In the genomic region with DNA sequence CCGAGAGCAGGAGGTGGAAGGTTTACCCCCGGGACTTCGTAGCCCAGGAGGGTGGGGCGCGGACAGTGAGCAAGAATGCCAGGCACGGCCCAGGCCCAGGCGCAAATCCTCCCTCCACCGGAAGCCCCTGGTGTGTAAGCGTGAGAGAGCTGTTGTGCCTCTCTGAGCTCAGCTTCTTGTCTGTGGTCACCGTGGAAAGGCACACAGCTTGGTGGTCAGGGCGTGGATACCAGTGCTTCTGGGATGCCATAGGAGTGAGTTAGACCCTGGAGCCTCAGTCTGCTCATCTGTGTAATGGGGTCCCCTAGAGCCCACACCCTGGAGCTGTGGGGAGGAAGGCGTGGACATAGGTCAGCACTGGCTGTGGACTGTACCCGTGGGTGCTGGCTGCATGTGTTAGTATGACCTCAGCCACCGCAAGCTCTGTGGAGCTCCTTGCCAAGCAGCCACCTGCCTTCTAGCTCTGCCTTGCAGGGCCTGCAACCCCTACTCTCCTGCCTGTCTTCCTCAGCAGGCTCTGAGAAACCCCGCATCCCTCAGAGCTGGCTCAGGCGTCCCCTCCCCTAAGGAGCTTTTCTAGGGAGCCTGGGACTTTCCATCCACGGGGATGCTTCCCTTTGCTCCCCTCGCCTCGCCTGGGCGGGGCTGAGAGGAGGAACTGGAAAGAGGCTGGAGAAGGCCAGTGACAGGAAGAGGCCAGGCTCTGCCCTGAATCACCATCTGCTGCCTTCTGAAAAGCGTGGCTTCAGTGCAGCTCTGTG, we compare ENCODE assay signal across 14 cellular contexts. TPM values are rescaled to one million over a fixed set of nuclear protein-coding genes. Genes with fewer than 3 reads are reported as not detected.
A peak's percentile ranks its signal among the peaks of the same experiment; 100 is the strongest.
DNase-seq lines count a peak whose midpoint lies in the region; ATAC-seq, FAIRE-seq and TF ChIP-seq lines count a peak whose summit lies in the region.
"Had no signal": no experiment of that assay in that cellular context is flagged by ENCODE, and none has a peak within 500 bp of the region (broad histone marks: within the 10 kb centered on the region; RNA-seq: fewer than 3 reads in every experiment).

No MANE protein-coding gene starts in this region.

- H3K9me3 Mint-ChIP-seq in CD4-positive, CD25-positive, alpha-beta regulatory T cell, result no peaks in the 10 kb centered on the region
- H3K9me3 Mint-ChIP-seq in naive thymus-derived CD8-positive, alpha-beta T cell, result no peaks in the 10 kb centered on the region
- H3K9me3 Mint-ChIP-seq: activated naive CD4-positive, alpha-beta T cell treated with anti-CD3 and anti-CD28 coated beads, Interleukin-2, amount 50 U/mL, for 24 hours; memory B cell had no signal

- no peak overlapping the region for H3K14ac ChIP-seq in H1 (ENCODE audit: insufficient read length)

- H2AFZ ChIP-seq in H1 (ENCODE audit: low read length), result no peak overlapping the region

- H3K27me3 Mint-ChIP-seq in CD4-positive, CD25-positive, alpha-beta regulatory T cell, result peaks cover 5% of the 10 kb centered on the region
- peaks cover 0 to 2% (median 0%) of the 10 kb centered on the region in 5 donors for H3K27me3 Mint-ChIP-seq in naive thymus-derived CD8-positive, alpha-beta T cell
- H3K27me3 Mint-ChIP-seq: activated naive CD4-positive, alpha-beta T cell treated with anti-CD3 and anti-CD28 coated beads, Interleukin-2, amount 50 U/mL, for 24 hours had no signal

- H3K4me3 Mint-ChIP-seq in CD4-positive, CD25-positive, alpha-beta regulatory T cell, result peak overlapping the region in 3 of 4 donors; percentile 26 to 70 (median 56)
- no peak overlapping the region for H3K4me3 Mint-ChIP-seq in naive thymus-derived CD8-positive, alpha-beta T cell
- H3K4me3 Mint-ChIP-seq: memory B cell had no signal

- no peak overlapping the region; the same call in 1 of the 2 replicates for H3K18ac ChIP-seq in H1 (ENCODE audit: extremely low read depth, low read length)

- H4K91ac ChIP-seq in H1 (replicated peaks; ENCODE audit: insufficient read length, low read length), result no peak overlapping the region

- H3K79me1 ChIP-seq in H1 (ENCODE audit: low read depth, low read length), result no peaks in the 10 kb centered on the region

- H2BK5ac ChIP-seq in H1 (ENCODE audit: low read depth, low read length), result peak overlapping the region; percentile 60; the same call in 1 of the 2 replicates

- no peak for TF ChIP-seq POLR2A in H1 (IDR thresholded peaks at IDR 0.05; ENCODE audit: control extremely low read depth in 1 of 2, low read depth in 2 of 2, low read length in 2 of 2)

- no peak for FAIRE-seq in H1 (lab: Jason Lieb, UNC)

- no peak for TF ChIP-seq RAD21 in H1 (IDR thresholded peaks at IDR 0.05 in 1 of 2, conservative IDR thresholded peaks at IDR 0.05 in 1 of 2; ENCODE audit: low read depth in 2 of 2, low read length in 2 of 2)

- H2BK15ac ChIP-seq in H1 (ENCODE audit: low read length), result 0 out of 2 replicates have a peak overlapping the region, but pooled peaks have one; percentile 72

- TF ChIP-seq CTCF in H1 (IDR thresholded peaks at IDR 0.05; ENCODE audit: control extremely low read depth in 1 of 3, insufficient read depth in 1 of 3, low read depth in 1 of 3, low read length in 3 of 3), result no peak

- H3K4me1 ChIP-seq in CD4-positive, CD25-positive, alpha-beta regulatory T cell (ENCODE audit: control insufficient read depth, insufficient read depth, low read length, poor library complexity, severe bottlenecking), result peaks cover 39% of the 10 kb centered on the region
- peaks cover 0 to 17% (median 2%) of the 10 kb centered on the region in 4 experiments; a peak in 6 of 7 replicates for H3K4me1 ChIP-seq in H1 (replicated peaks in 1 of 4; ENCODE audit: control insufficient read depth in 3 of 4, insufficient read depth in 4 of 4, low read length in 3 of 4)

- no peaks in the 10 kb centered on the region for H3K9me3 ChIP-seq in CD4-positive, CD25-positive, alpha-beta regulatory T cell (ENCODE audit: control insufficient read depth in 2 of 2, low read length in 2 of 2)
- H3K9me3 ChIP-seq in H1 (ENCODE audit: insufficient read depth in 2 of 2, low read depth in 1 of 2, low read length in 1 of 2), result no peaks in the 10 kb centered on the region; a peak in 1 of 4 replicates
- H3K9me3 ChIP-seq: vagina had no signal

- no peak overlapping the region for H3K27ac ChIP-seq in CD4-positive, CD25-positive, alpha-beta regulatory T cell (ENCODE audit: insufficient read depth, low read length, poor library complexity, severe bottlenecking)
- H3K27ac ChIP-seq in H1 (ENCODE audit: low read depth, low read length), result no peak overlapping the region
- H3K27ac ChIP-seq: epithelial cell of prostate had no signal

- no peak for ATAC-seq in CD4-positive, CD25-positive, alpha-beta regulatory T cell (ENCODE audit: low read depth in 2 of 2)
- no peak for ATAC-seq in naive thymus-derived CD8-positive, alpha-beta T cell

- H2BK120ac ChIP-seq in H1 (replicated peaks; ENCODE audit: low read depth, low read length), result no peak overlapping the region

- no peak overlapping the region for H3K56ac ChIP-seq in H1 (replicated peaks; ENCODE audit: insufficient read length, low read depth, low read length)

- H3K23ac ChIP-seq in H1 (ENCODE audit: insufficient read length), result no peak overlapping the region

- no peak overlapping the region for H3K4me2 ChIP-seq in H1 (ENCODE audit: insufficient read depth in 1 of 2, low read depth in 2 of 2, low read length in 2 of 2)

- POLR2A ChIA-PET in H1 (lab: Charles Lee; ENCODE audit: partially characterized antibody), result interaction anchor here (1.3 kb wide), 1 partner anchor 29 kb away, joined by 4 read pairs; no protein-coding TSS in a partner anchor
- POLR2A ChIA-PET in naive thymus-derived CD8-positive, alpha-beta T cell (lab: Charles Lee), result no interaction called here

- H4K5ac ChIP-seq in H1 (ENCODE audit: insufficient read length, low read depth, low read length), result no peak overlapping the region

- no peak for TF ChIP-seq EP300 in H1 (IDR thresholded peaks at IDR 0.05; ENCODE audit: borderline replicate concordance in 1 of 2, low read depth in 2 of 2, low read length in 2 of 2)

- CTCF ChIA-PET in H1 (lab: Charles Lee; ENCODE audit: partially characterized antibody), result interaction anchor here (0.7 to 3.0 kb wide), 16 partner anchors 8 to 232 kb away, joined by 3 to 10 read pairs (median 3); no protein-coding TSS in a partner anchor

- 88% methylated on average over 21 of the region's 21 CpGs; no CpG with 5 or more reads in 1 of the 2 experiments for WGBS in H1 (ENCODE audit: extremely low coverage in 1 of 2, insufficient coverage in 1 of 2, insufficient read length in 1 of 2, insufficient replicate concordance in 2 of 2, low coverage in 1 of 2, low lambda C conversion rate in 2 of 2, missing lambda C conversion rate in 1 of 2), 2 experiments

- H2BK12ac ChIP-seq in H1 (ENCODE audit: low read depth, low read length), result no peak overlapping the region; the same call in 1 of the 2 replicates

- peaks cover 3% of the 10 kb centered on the region for H3K36me3 Mint-ChIP-seq in CD4-positive, CD25-positive, alpha-beta regulatory T cell
- peaks cover 0 to 2% (median 0%) of the 10 kb centered on the region in 3 donors for H3K36me3 Mint-ChIP-seq in naive thymus-derived CD8-positive, alpha-beta T cell
- H3K36me3 Mint-ChIP-seq: activated naive CD4-positive, alpha-beta T cell treated with anti-CD3 and anti-CD28 coated beads, Interleukin-2, amount 50 U/mL, for 24 hours; memory B cell had no signal

- H3K23me2 ChIP-seq in H1 (ENCODE audit: low read depth, low read length), result no peaks in the 10 kb centered on the region; the same call in 1 of the 2 replicates

- DNase-seq in CD4-positive, CD25-positive, alpha-beta regulatory T cell, result no peak
- DNase-seq in NCI-H226 (peak; percentile 77), H1 (ENCODE audit: low read depth in 1 of 2, low spot score in 2 of 2) (no peak), NCI-H1048 (lab: John Stamatoyannopoulos, UW) (no peak), SW480 (ENCODE audit: low spot score) (no peak), NCI-H1436 treated with DMSO at 0.1 percent for 48 hours (lab: John Stamatoyannopoulos, UW) (no peak), SKM-1 treated with dmso at 0.1 percent for 144 hours (lab: John Stamatoyannopoulos, UW; ENCODE audit: unreplicated experiment) (no peak)
- peak in 1 of 10 donors; percentile 45 for DNase-seq in naive thymus-derived CD8-positive, alpha-beta T cell
- DNase-seq: NCI-H446 treated with DMSO at 0.1 percent for 48 hours; stimulated activated CD4-positive, alpha-beta T cell treated with anti-CD3 and anti-CD28 coated beads, Interleukin-4, amount 100 ng/mL, for 4 hours had no signal

- H3K9ac ChIP-seq in H1 (replicated peaks in 1 of 4; ENCODE audit: extremely low read depth in 1 of 4, low read depth in 3 of 4, low read length in 3 of 4), result no peak overlapping the region; a peak in 1 of 7 replicates

- peak overlapping the region in 1 of 3 donors; percentile 95 for H3K27ac Mint-ChIP-seq in CD4-positive, CD25-positive, alpha-beta regulatory T cell
- peak overlapping the region in 7 of 10 donors; percentile 8 to 76 (median 66) for H3K27ac Mint-ChIP-seq in naive thymus-derived CD8-positive, alpha-beta T cell
- H3K27ac Mint-ChIP-seq: activated naive CD4-positive, alpha-beta T cell treated with anti-CD3 and anti-CD28 coated beads, Interleukin-2, amount 50 U/mL, for 24 hours; memory B cell had no signal

- H2AK5ac ChIP-seq in H1 (ENCODE audit: low read depth, low read length), result peak overlapping the region; percentile 66; the same call in 1 of the 2 replicates

- H3K36me3 ChIP-seq in CD4-positive, CD25-positive, alpha-beta regulatory T cell (ENCODE audit: control insufficient read depth, insufficient read depth, low read length), result no peaks in the 10 kb centered on the region
- H3K36me3 ChIP-seq in H1 (ENCODE audit: control insufficient read depth in 2 of 4, insufficient read depth in 4 of 4, low read length in 3 of 4), result no peaks in the 10 kb centered on the region
- H3K36me3 ChIP-seq: vagina had no signal

- no peaks in the 10 kb centered on the region for H4K20me1 ChIP-seq in H1 (replicated peaks in 1 of 2; ENCODE audit: control insufficient read depth in 1 of 2, insufficient read depth in 2 of 2, low read length in 2 of 2)

- H2BK20ac ChIP-seq in H1 (ENCODE audit: low read length), result peak overlapping the region; percentile 86; the same call in 1 of the 2 replicates

- no peaks in the 10 kb centered on the region for H3K79me2 ChIP-seq in H1 (ENCODE audit: control insufficient read depth in 1 of 2, insufficient read depth in 2 of 2, low read length in 2 of 2)

- H3K27me3 ChIP-seq in CD4-positive, CD25-positive, alpha-beta regulatory T cell (ENCODE audit: control insufficient read depth, insufficient read depth, low read length), result no peaks in the 10 kb centered on the region
- no peaks in the 10 kb centered on the region; a peak in 1 of 7 replicates for H3K27me3 ChIP-seq in H1 (replicated peaks in 1 of 4; ENCODE audit: control insufficient read depth in 3 of 4, extremely low read depth in 1 of 4, insufficient read depth in 3 of 4, low read length in 3 of 4)
- H3K27me3 ChIP-seq: vagina had no signal

- peak overlapping the region; percentile 71 for H4K8ac ChIP-seq in H1 (ENCODE audit: extremely low read depth, insufficient read depth, low read length)

- no peak overlapping the region for H3K4me3 ChIP-seq in CD4-positive, CD25-positive, alpha-beta regulatory T cell (ENCODE audit: low read depth, low read length)
- H3K4me3 ChIP-seq in H1 (ENCODE audit: extremely low read depth in 1 of 4, insufficient read depth in 2 of 4, low read depth in 3 of 4, low read length in 4 of 4), result no peak overlapping the region
- H3K4me3 ChIP-seq: vagina had no signal

- peaks cover 10 to 58% (median 13%) of the 10 kb centered on the region in 4 donors for H3K4me1 Mint-ChIP-seq in CD4-positive, CD25-positive, alpha-beta regulatory T cell
- peaks cover 22 to 56% (median 45%) of the 10 kb centered on the region in 4 donors for H3K4me1 Mint-ChIP-seq in naive thymus-derived CD8-positive, alpha-beta T cell

- no peak overlapping the region for H3K4ac ChIP-seq in H1 (replicated peaks; ENCODE audit: insufficient read length, low read depth, low read length)

RNA-seq across cellular contexts. Expression of a gene that starts 28.0 kb away (rescaled TPM):
- 5.0 TPM for total RNA-seq in CD4-positive, CD25-positive, alpha-beta regulatory T cell
- polyA plus RNA-seq in CD4-positive, CD25-positive, alpha-beta regulatory T cell, result 1 to 10 TPM; 1.8 to 4.1 (median 2.1) TPM
- total RNA-seq in H1 (2021; fragmentation: NEBNext Ultra II Directional; extraction: Animal tissue kit (Norgen Biotek cat#: 25700)), result 16.2 and 18.2 TPM in 2 replicates
- 3.6 and 5.1 TPM in 2 replicates for polyA plus RNA-seq in H1 (2011; rRNA removed)
- 3.6 TPM for polyA plus RNA-seq in H1 (2011; cell fraction: cytosol; rRNA removed)
- polyA plus RNA-seq in H1 (2011; cell fraction: nucleus; rRNA removed), result 9.3 TPM
- 5.8 to 7.5 TPM (median 6.7 TPM) in 4 replicates for polyA plus RNA-seq in H1 (2012, experiment 1 of 2)
- 2.7 TPM for polyA plus RNA-seq in H1 (2012, experiment 2 of 2)
- 7.8 TPM for polyA plus RNA-seq in H1 (2013, experiment 1 of 2)
- polyA plus RNA-seq in H1 (2013, experiment 2 of 2), result 7.8 TPM
- 8.1 and 10.5 TPM in 2 replicates for polyA minus RNA-seq in H1 (2011; rRNA and poly(A)+ RNA removed)
- polyA minus RNA-seq in H1 (2011; cell fraction: cytosol; rRNA and poly(A)+ RNA removed), result 5.6 TPM
- polyA minus RNA-seq in H1 (2011; cell fraction: nucleus; rRNA and poly(A)+ RNA removed), result 16.3 TPM
- 1 to 10 TPM; 7.4 to 7.6 TPM for total RNA-seq in naive thymus-derived CD8-positive, alpha-beta T cell
- 1 to 10 TPM in 1 of 3 donors, under 1 TPM in 2; 0.90 to 3.3 (median 0.94) TPM for polyA plus RNA-seq in naive thymus-derived CD8-positive, alpha-beta T cell

Comparison
In these comparisons a context has a peak if more than half of its experiments do, and no peak if none do; other contexts are left out.
1. H3K4me3 Mint-ChIP-seq: peak in CD4-positive, CD25-positive, alpha-beta regulatory T cell (3 of 4); none in naive thymus-derived CD8-positive, alpha-beta T cell (0 of 10).